10 cellular contexts compared by ENCODE assay signal in genomic region chrX:112678831-112679230, GRCh38. TPM values are rescaled to one million over a fixed set of nuclear protein-coding genes. Genes with fewer than 3 reads are reported as not detected.
DNase-seq lines count a peak whose midpoint lies in the region; ATAC-seq and TF ChIP-seq lines count a peak whose summit lies in the region.
"Had no signal": no experiment of that assay in that cellular context is flagged by ENCODE, and none has a peak within 500 bp of the region (broad histone marks: within the 10 kb centered on the region; RNA-seq: fewer than 3 reads in every experiment).

No MANE protein-coding gene starts in this region.

- peak overlapping the region; percentile 66 for H3K4me3 Mint-ChIP-seq in endodermal cell

- H3K27ac Mint-ChIP-seq in endodermal cell, result no peak overlapping the region

- no peaks in the 10 kb centered on the region for H3K36me3 Mint-ChIP-seq in endodermal cell (ENCODE audit: low read depth)

- DNase-seq in endodermal cell, result no peak
- no peak for DNase-seq in NCI-H446 (lab: John Stamatoyannopoulos, UW)
- no peak for DNase-seq in stimulated activated CD4-positive, alpha-beta T cell treated with anti-CD3 and anti-CD28 coated beads, Interleukin-4, amount 100 ng/mL, for 24 hours
- no peak for DNase-seq in CD1c-positive myeloid dendritic cell (ENCODE audit: extremely low spot score)
- DNase-seq in NK-92 (lab: John Stamatoyannopoulos, UW; ENCODE audit: unreplicated experiment), result no peak
- DNase-seq: Kasumi-1 had no signal

- TF ChIP-seq CTCF in endodermal cell (conservative IDR thresholded peaks at IDR 0.05), result no peak

- H3K27me3 Mint-ChIP-seq in endodermal cell (ENCODE audit: insufficient read depth), result no peaks in the 10 kb centered on the region

- H3K27ac ChIP-seq in endodermal cell (ENCODE audit: low read depth, low read length), result no peak overlapping the region

- no peak overlapping the region for H3K4me3 ChIP-seq in endodermal cell (ENCODE audit: low read length)

- no peak overlapping the region for H3K9ac ChIP-seq in endodermal cell (ENCODE audit: extremely low read depth, low read length, poor library complexity, severe bottlenecking)

- H3K4me1 Mint-ChIP-seq in endodermal cell, result peaks cover 16% of the 10 kb centered on the region

- H3K36me3 ChIP-seq in endodermal cell (ENCODE audit: control insufficient read depth, insufficient read depth, low read length), result no peaks in the 10 kb centered on the region
- H3K36me3 ChIP-seq: breast epithelium had no signal

- H3K9me3 ChIP-seq in endodermal cell (ENCODE audit: control insufficient read depth, low read length), result no peaks in the 10 kb centered on the region
- H3K9me3 ChIP-seq: breast epithelium had no signal

- no peaks in the 10 kb centered on the region for H3K9me3 Mint-ChIP-seq in endodermal cell

- ATAC-seq in GM18517 (IDR thresholded peaks at IDR 0.05; ENCODE audit: unreplicated experiment) (peak; percentile 67), GM21528 (IDR thresholded peaks at IDR 0.05; ENCODE audit: low FRiP score, unreplicated experiment) (peak; percentile 77), HG03442 (IDR thresholded peaks at IDR 0.05; ENCODE audit: unreplicated experiment) (peak; percentile 49)

- H3K27me3 ChIP-seq in endodermal cell (ENCODE audit: control insufficient read depth, insufficient read depth, low read length, poor library complexity, severe bottlenecking), result no peaks in the 10 kb centered on the region

- H3K4me1 ChIP-seq in endodermal cell (ENCODE audit: control insufficient read depth, insufficient read depth, low read length), result no peaks in the 10 kb centered on the region
- H3K4me1 ChIP-seq: breast epithelium had no signal

RNA-seq across cellular contexts. Expression of gene LHFPL1, which starts 0.9 kb away (rescaled TPM):
- total RNA-seq in endodermal cell, result 1 to 10 TPM; 1.1 to 9.9 TPM
- 0.85 TPM for polyA plus RNA-seq in endodermal cell (2013, experiment 1 of 2)
- 0.41 TPM for polyA plus RNA-seq in endodermal cell (2013, experiment 2 of 2)
